In genomic region chr5:124652892-124653441, GRCh38 we compare ENCODE assay signal across 25 cellular contexts.
DNase-seq lines count a peak whose midpoint lies in the region; ATAC-seq, FAIRE-seq and TF ChIP-seq lines count a peak whose summit lies in the region.
"Had no signal": no experiment of that assay in that cellular context is flagged by ENCODE, and none has a peak within 500 bp of the region (broad histone marks: within the 10 kb centered on the region; RNA-seq: fewer than 3 reads in every experiment).

No MANE protein-coding gene starts in this region.

- no peak overlapping the region for H2AFZ ChIP-seq in OCI-LY1 (ENCODE audit: low read length)

- H3K27ac ChIP-seq in OCI-LY1 (ENCODE audit: low read depth, low read length, poor library complexity, severe bottlenecking) = peak overlapping the region; percentile 89
- H3K27ac ChIP-seq in cingulate gyrus (ENCODE audit: low read depth, low read length) = peak overlapping the region; percentile 90
- H3K27ac ChIP-seq in pancreas = peak overlapping the region; percentile 41 to 87 (median 84)

- FAIRE-seq in pancreas (lab: Jason Lieb, UNC) = no peak
- FAIRE-seq: colon, frontal cortex, small intestine had no signal

- no peaks in the 10 kb centered on the region for H4K20me1 ChIP-seq in OCI-LY1 (ENCODE audit: insufficient read depth, low read length)

- peak overlapping the region; percentile 67 for H3K9ac ChIP-seq in OCI-LY1 (ENCODE audit: low read length)

- H3K4me3 ChIP-seq in OCI-LY1 (ENCODE audit: low read depth, low read length, poor library complexity, severe bottlenecking) (no peak overlapping the region), pancreas (no peak overlapping the region)
- H3K4me3 ChIP-seq: mucosa of descending colon had no signal

- WGBS in pancreas, 2 donors = 80 to 83% methylated on average over 2 of the region's 2 CpGs

- intact Hi-C loops in pancreas (cut with DNase I) = no loop called here

- no peaks in the 10 kb centered on the region for H3K9me3 ChIP-seq in OCI-LY1 (ENCODE audit: low read length)
- H3K9me3 ChIP-seq in pancreas = no peaks in the 10 kb centered on the region
- H3K9me3 ChIP-seq: esophagus squamous epithelium, mucosa of descending colon, testis had no signal

- ATAC-seq in pancreas (no peak), HG02885 (IDR thresholded peaks at IDR 0.05; ENCODE audit: poor library complexity, unreplicated experiment) (no peak)
- ATAC-seq: mucosa of descending colon; stimulated activated effector memory CD8-positive, alpha-beta T cell treated with anti-CD3 and anti-CD28 coated beads, Interleukin-12 subunit alpha, Interleukin-12 subunit beta, amount 100 ng/mL, for 72 hours; T-cell had no signal

- H3K36me3 ChIP-seq in OCI-LY1 (ENCODE audit: insufficient read depth, low read length) = peaks cover 13% of the 10 kb centered on the region
- H3K36me3 ChIP-seq in pancreas = peaks cover 0 to 5% (median 0%) of the 10 kb centered on the region in 3 donors
- H3K36me3 ChIP-seq: brain microvascular endothelial cell had no signal

- H3K4me1 ChIP-seq in OCI-LY1 (ENCODE audit: insufficient read depth, low read length, severe bottlenecking) = peaks cover 99% of the 10 kb centered on the region
- H3K4me1 ChIP-seq in pancreas = peaks cover 22 to 65% (median 36%) of the 10 kb centered on the region in 3 donors

- H3K4me2 ChIP-seq in OCI-LY1 (ENCODE audit: low read length) = peak overlapping the region; percentile 82

- no peaks in the 10 kb centered on the region for H3K9me2 ChIP-seq in OCI-LY1 (ENCODE audit: low read depth, low read length)

- H3K79me2 ChIP-seq in OCI-LY1 (ENCODE audit: insufficient read depth, low read length) = peaks cover 37% of the 10 kb centered on the region

- DNase-seq in pancreas = no peak
- DNase-seq in activated CD4-positive, alpha-beta T cell treated with anti-CD3 and anti-CD28 coated beads for 48 hours = no peak
- no peak for DNase-seq in D341Med (ENCODE audit: low spot score)
- DNase-seq in SHP77 (lab: John Stamatoyannopoulos, UW) = no peak
- DNase-seq: activated CD4-positive, alpha-beta T cell treated with anti-CD3 and anti-CD28 coated beads for 4 hours; activated naive CD4-positive, alpha-beta T cell; activated T-cell treated with anti-CD3 and anti-CD28 coated beads, Interleukin-2, amount 50 U/mL, for 24 hours; brain microvascular endothelial cell; esophagus squamous epithelium; GDM1; hypothalamus; mucosa of descending colon; NCI-H2029 treated with DMSO at 0.1 percent for 48 hours; NCI-H345; NCI-H82; stimulated activated CD4-positive, alpha-beta T cell treated with anti-CD3 and anti-CD28 coated beads, Interleukin-2, amount 100 ng/mL, for 48 hours; T-cell; testis had no signal

- H3K27me3 ChIP-seq in OCI-LY1 (ENCODE audit: insufficient read depth, low read length) (no peaks in the 10 kb centered on the region), pancreas (no peaks in the 10 kb centered on the region)
- H3K27me3 ChIP-seq: brain microvascular endothelial cell, esophagus squamous epithelium, testis had no signal

- H3F3A ChIP-seq in OCI-LY1 (ENCODE audit: insufficient read depth, low read length) = peaks cover 9% of the 10 kb centered on the region

- peak; percentile 34; the same call in 1 of the 2 replicates for TF ChIP-seq CTCF in OCI-LY1 (IDR thresholded peaks at IDR 0.05; ENCODE audit: low read length)
- TF ChIP-seq CTCF in pancreas (IDR thresholded peaks at IDR 0.05) = no peak
